8 cellular contexts compared by ENCODE assay signal in genomic region chr3:57079221-57079831, GRCh38. TPM values are rescaled to one million over a fixed set of nuclear protein-coding genes. Genes with fewer than 3 reads are reported as not detected.
DNase-seq lines count a peak whose midpoint lies in the region; ATAC-seq, FAIRE-seq and TF ChIP-seq lines count a peak whose summit lies in the region.

No MANE protein-coding gene starts in this region.

- H3K4me1 Mint-ChIP-seq in stimulated activated effector memory CD8-positive, alpha-beta T cell treated with anti-CD3 and anti-CD28 coated beads, Interleukin-12 subunit alpha, Interleukin-12 subunit beta, amount 100 ng/mL, for 72 hours: peaks cover 10% of the 10 kb centered on the region

- H4K20me1 ChIP-seq in K562 (replicated peaks; ENCODE audit: control insufficient read depth, insufficient read depth, low read length): no peaks in the 10 kb centered on the region

- no peak for TF ChIP-seq EP300 in K562 (IDR thresholded peaks at IDR 0.05; ENCODE audit: low read length)

- BruUV-seq in K562 (replicated peaks; lab: Mats Ljungman, UMichigan): no TSS peak

- H3K27ac ChIP-seq in K562 (ENCODE audit: extremely low read depth, low read depth, low read length): no peak overlapping the region; the same call in 2 of the 3 replicates

- H3K9me3 Mint-ChIP-seq in stimulated activated effector memory CD8-positive, alpha-beta T cell treated with anti-CD3 and anti-CD28 coated beads, Interleukin-12 subunit alpha, Interleukin-12 subunit beta, amount 100 ng/mL, for 72 hours: no peaks in the 10 kb centered on the region

- H3K9ac ChIP-seq in K562 (ENCODE audit: insufficient read depth in 1 of 2, low read depth in 2 of 2, low read length in 2 of 2): peak overlapping the region; percentile 51 to 94; a peak in 3 of 4 replicates

- no peak for TF ChIP-seq POLR2A in K562 (conservative IDR thresholded peaks at IDR 0.05)

- H3K79me2 ChIP-seq in K562 (ENCODE audit: control insufficient read depth, insufficient read depth, low read length): no peaks in the 10 kb centered on the region

- peak overlapping the region; percentile 61 for H3K4me3 Mint-ChIP-seq in stimulated activated effector memory CD8-positive, alpha-beta T cell treated with anti-CD3 and anti-CD28 coated beads, Interleukin-12 subunit alpha, Interleukin-12 subunit beta, amount 100 ng/mL, for 72 hours

- H3K27ac Mint-ChIP-seq in stimulated activated effector memory CD8-positive, alpha-beta T cell treated with anti-CD3 and anti-CD28 coated beads, Interleukin-12 subunit alpha, Interleukin-12 subunit beta, amount 100 ng/mL, for 72 hours: no peak overlapping the region

- no peaks in the 10 kb centered on the region for H3K36me3 Mint-ChIP-seq in stimulated activated effector memory CD8-positive, alpha-beta T cell treated with anti-CD3 and anti-CD28 coated beads, Interleukin-12 subunit alpha, Interleukin-12 subunit beta, amount 100 ng/mL, for 72 hours

- in situ Hi-C loops in K562 (cut with MboI): no loop called here

- peak; percentile 7 for DNase-seq in DMS79 treated with DMSO at 0.1 percent for 48 hours (lab: John Stamatoyannopoulos, UW)
- no peak for DNase-seq in DMS79 (lab: John Stamatoyannopoulos, UW)
- peak; percentile 69 for DNase-seq in NCI-H146 (lab: John Stamatoyannopoulos, UW)
- DNase-seq in K562 (ENCODE audit: extremely low read depth in 1 of 4, low spot score in 3 of 4): peak; percentile 64 to 91 (median 82)
- DNase-seq in kidney epithelial cell (ENCODE audit: low read depth): no peak
- no peak for DNase-seq in stimulated activated effector memory CD8-positive, alpha-beta T cell treated with anti-CD3 and anti-CD28 coated beads, Interleukin-12 subunit alpha, Interleukin-12 subunit beta, amount 100 ng/mL, for 72 hours (ENCODE audit: low spot score in 2 of 2)
- DNase-seq in effector CD4-positive, alpha-beta T cell: no peak

- H3K27me3 ChIP-seq in K562 (ENCODE audit: control insufficient read depth in 2 of 2, insufficient read depth in 2 of 2, low read length in 2 of 2) (no peaks in the 10 kb centered on the region), kidney epithelial cell (ENCODE audit: control insufficient read depth, insufficient read depth, low read length) (no peaks in the 10 kb centered on the region)

- no peak for FAIRE-seq in K562 (lab: Jason Lieb, UNC)

- POLR2A ChIA-PET in K562 (lab: Yijun Ruan, JAX): no interaction called here

- no peak for TF ChIP-seq RAD21 in K562 (CRISPR knock-in tag; conservative IDR thresholded peaks at IDR 0.05 in 1 of 2, IDR thresholded peaks at IDR 0.05 in 1 of 2)

- peaks cover 0 to 17% of the 10 kb centered on the region in 2 experiments; a peak in 3 of 5 replicates for H3K4me1 ChIP-seq in K562 (replicated peaks in 1 of 2; ENCODE audit: control insufficient read depth in 2 of 2, insufficient read depth in 2 of 2, low read length in 2 of 2)

- no peaks in the 10 kb centered on the region for H3K9me3 ChIP-seq in K562 (replicated peaks; ENCODE audit: control insufficient read depth, insufficient read depth, low read depth, low read length)

- CTCF ChIA-PET in K562 (lab: Yijun Ruan, JAX; ENCODE audit: low intra/inter-chr PET ratio): no interaction called here

- H3K4me2 ChIP-seq in K562 (ENCODE audit: insufficient read depth, low read length): peak overlapping the region; percentile 80

- 2% methylated on average over 9 of the region's 59 CpGs for WGBS in K562 (ENCODE audit: insufficient coverage, low coverage, missing lambda C conversion rate)

- H2AFZ ChIP-seq in K562 (ENCODE audit: low read depth, low read length): peak overlapping the region; percentile 91

- no peaks in the 10 kb centered on the region for H3K36me3 ChIP-seq in K562 (ENCODE audit: control insufficient read depth, insufficient read depth, low read length)
- H3K36me3 ChIP-seq in kidney epithelial cell (ENCODE audit: control insufficient read depth, insufficient read depth, low read length): no peaks in the 10 kb centered on the region

- H3K9me1 ChIP-seq in K562 (ENCODE audit: control insufficient read depth, insufficient read depth, low read length): no peaks in the 10 kb centered on the region

- H3K4me3 ChIP-seq in K562 (peak overlapping the region; percentile 53), kidney epithelial cell (ENCODE audit: low read depth, low read length) (peak overlapping the region; percentile 76)

- intact Hi-C loops in K562 (cut with micrococcal nuclease): loop anchor here (5.0 kb wide), 1 partner anchor 72 kb away; no protein-coding TSS in a partner anchor

- ATAC-seq in K562 (peak; percentile 80), HG03565 (IDR thresholded peaks at IDR 0.05; ENCODE audit: unreplicated experiment) (no peak)
- ATAC-seq in stimulated activated effector memory CD8-positive, alpha-beta T cell treated with anti-CD3 and anti-CD28 coated beads, Interleukin-12 subunit alpha, Interleukin-12 subunit beta, amount 100 ng/mL, for 72 hours: peak; percentile 20

- TF ChIP-seq CTCF in K562 (IDR thresholded peaks at IDR 0.05 in 2 of 3, conservative IDR thresholded peaks at IDR 0.05 in 1 of 3; ENCODE audit: insufficient read depth in 2 of 3, low read depth in 1 of 3, low read length in 3 of 3): no peak
- no peak for TF ChIP-seq CTCF in kidney epithelial cell (IDR thresholded peaks at IDR 0.05; ENCODE audit: insufficient read depth, low read length, poor library complexity, severe bottlenecking)

TF ChIP-seq in K562, 482 proteins besides CTCF, POLR2A, EP300 and RAD21 (continues in another document):
- no peak for TF ChIP-seq RERE (CRISPR knock-in tag; IDR thresholded peaks at IDR 0.05; ENCODE audit: borderline replicate concordance)
- TF ChIP-seq KLF13 (tag; IDR thresholded peaks at IDR 0.05; ENCODE audit: borderline replicate concordance, low read depth): no peak
- TF ChIP-seq ZNF146 (CRISPR knock-in tag; IDR thresholded peaks at IDR 0.05; ENCODE audit: unreplicated experiment): no peak
- TF ChIP-seq CBX1 (IDR thresholded peaks at IDR 0.05; ENCODE audit: low read depth): no peak
- TF ChIP-seq IRF2 (CRISPR knock-in tag; IDR thresholded peaks at IDR 0.05): no peak
- TF ChIP-seq DDX20 (tag; IDR thresholded peaks at IDR 0.05; ENCODE audit: low read depth): no peak
- no peak for TF ChIP-seq CBX8 (IDR thresholded peaks at IDR 0.05; ENCODE audit: borderline replicate concordance, extremely low read depth, low read depth, low read length, poor library complexity, severe bottlenecking)
- TF ChIP-seq HEY1 (CRISPR knock-in tag; IDR thresholded peaks at IDR 0.05; ENCODE audit: borderline replicate concordance): no peak
- no peak for TF ChIP-seq ZNF12 (CRISPR knock-in tag; IDR thresholded peaks at IDR 0.05)
- TF ChIP-seq CAMTA2 (CRISPR knock-in tag; conservative IDR thresholded peaks at IDR 0.05): no peak
- no peak for TF ChIP-seq ZNF589 (CRISPR knock-in tag; IDR thresholded peaks at IDR 0.05; ENCODE audit: low read depth)

RNA-seq across cellular contexts. Expression of gene SPATA12, which starts 18.9 kb away (rescaled TPM):
- total RNA-seq in K562 (2011; cell fraction: chromatin; rRNA removed; ENCODE audit: low replicate concordance): not detected in 2 replicates
- not detected in 2 replicates for total RNA-seq in K562 (2011; cell fraction: nucleolus; rRNA removed)
- not detected in 2 replicates for total RNA-seq in K562 (2011; cell fraction: nucleoplasm; rRNA removed)
- total RNA-seq in K562 (2014; rRNA removed): not detected in 2 replicates
- not detected in 2 replicates for total RNA-seq in K562 (2014; rRNA removed; fragmentation: Illumina TruSeq; extraction: Trizol)
- not detected in 2 replicates for total RNA-seq in K562 (2015; rRNA removed; fragmentation: Illumina TruSeq; extraction: Trizol)
- not detected in 2 replicates for total RNA-seq in K562 (2021)
- not detected in 2 replicates for polyA plus RNA-seq in K562 (2011; rRNA removed)
- not detected in 2 replicates for polyA plus RNA-seq in K562 (2011; cell fraction: cytosol; rRNA removed)
- polyA plus RNA-seq in K562 (2011; cell fraction: nucleus; rRNA removed): not detected in 2 replicates
- polyA plus RNA-seq in K562 (2012): not detected in 2 replicates
- not detected in 2 replicates for polyA plus RNA-seq in K562 (2014; fragmentation: Illumina TruSeq; extraction: Trizol)
- not detected for polyA plus RNA-seq in K562 (2014; fragmentation: Nextera tagmentation; extraction: Ambion mirVana)
- not detected in 2 replicates for polyA plus RNA-seq in K562 (2014; rRNA removed)
- not detected in 2 replicates for polyA minus RNA-seq in K562 (2011; rRNA and poly(A)+ RNA removed)
- not detected in 2 replicates for polyA minus RNA-seq in K562 (2011; cell fraction: cytosol; rRNA and poly(A)+ RNA removed)
- polyA minus RNA-seq in K562 (2011; cell fraction: nucleus; rRNA and poly(A)+ RNA removed): not detected in 2 replicates
- total RNA-seq in kidney epithelial cell: 0.38 and 0.48 TPM in 2 replicates

Comparison
In these comparisons a context has a peak if more than half of its experiments do, and no peak if none do; other contexts are left out.
1. DNase-seq: peak in DMS79 treated with DMSO at 0.1 percent for 48 hours (single experiment), NCI-H146 (single experiment) and K562 (4 of 4); none in DMS79 (single experiment), kidney epithelial cell (single experiment), stimulated activated effector memory CD8-positive, alpha-beta T cell treated with anti-CD3 and anti-CD28 coated beads, Interleukin-12 subunit alpha, Interleukin-12 subunit beta, amount 100 ng/mL, for 72 hours (0 of 2) and effector CD4-positive, alpha-beta T cell (single experiment).